ENCODE assay signal across 20 cellular contexts in genomic region chr14:68482772-68483395, GRCh38.
A peak's percentile ranks its signal among the peaks of the same experiment; 100 is the strongest.
DNase-seq lines count a peak whose midpoint lies in the region; ATAC-seq, FAIRE-seq and TF ChIP-seq lines count a peak whose summit lies in the region.
"Had no signal": no experiment of that assay in that cellular context is flagged by ENCODE, and none has a peak within 500 bp of the region (broad histone marks: within the 10 kb centered on the region; RNA-seq: fewer than 3 reads in every experiment).

No MANE protein-coding gene starts in this region.

- peak overlapping the region; percentile 94 for H3K27ac Mint-ChIP-seq in CD4-positive, alpha-beta T cell
- H3K27ac Mint-ChIP-seq in endodermal cell = no peak overlapping the region

- H2BK5ac ChIP-seq in trophoblast cell (ENCODE audit: low read depth, low read length, poor library complexity) = no peak overlapping the region

- no peak overlapping the region for H3K23ac ChIP-seq in trophoblast cell (ENCODE audit: low read length)

- H3K9me3 Mint-ChIP-seq in CD4-positive, alpha-beta T cell = no peaks in the 10 kb centered on the region
- H3K9me3 Mint-ChIP-seq in endodermal cell = no peaks in the 10 kb centered on the region
- H3K9me3 Mint-ChIP-seq: naive B cell had no signal

- peaks cover 69% of the 10 kb centered on the region for H3K4me1 Mint-ChIP-seq in CD4-positive, alpha-beta T cell (ENCODE audit: low read depth)
- H3K4me1 Mint-ChIP-seq in endodermal cell = peaks cover 51% of the 10 kb centered on the region

- H3K14ac ChIP-seq in trophoblast cell (ENCODE audit: low read length) = no peak overlapping the region

- DNase-seq in CD4-positive, alpha-beta T cell = no peak
- no peak for DNase-seq in HTR-8/SVneo (ENCODE audit: insufficient read length, low spot score)
- peak; percentile 1 for DNase-seq in endodermal cell
- no peak for DNase-seq in trophoblast cell
- no peak for DNase-seq in KG1 (lab: John Stamatoyannopoulos, UW)
- no peak for DNase-seq in globus pallidus (ENCODE audit: low spot score)
- DNase-seq in NCI-H1105 (lab: John Stamatoyannopoulos, UW) = no peak
- DNase-seq: activated CD4-positive, alpha-beta T cell treated with anti-CD3 and anti-CD28 coated beads for 48 hours; activated CD8-positive, alpha-beta memory T cell treated with anti-CD3 and anti-CD28 coated beads, Interleukin-2, amount 50 U/mL, for 48 hours; activated gamma-delta T cell treated with Interleukin-2 at 50 U/mL for 16 hours; GOT3; hippocampal formation; naive B cell; NCI-H1105 treated with DMSO at 0.1 percent for 48 hours; NCI-H2081 treated with DMSO at 0.1 percent for 48 hours; NCI-H510A; stimulated activated CD4-positive, alpha-beta T cell treated with anti-CD3 and anti-CD28 coated beads, Interleukin-2, amount 100 ng/mL, for 48 hours had no signal

- FAIRE-seq in HTR-8/SVneo (lab: Jason Lieb, UNC) = peak; percentile 85
- FAIRE-seq: endometrium had no signal

- TF ChIP-seq CTCF in CD4-positive, alpha-beta T cell (IDR thresholded peaks at IDR 0.05) = no peak
- no peak for TF ChIP-seq CTCF in endodermal cell (conservative IDR thresholded peaks at IDR 0.05)

- H3K27me3 Mint-ChIP-seq in CD4-positive, alpha-beta T cell = no peaks in the 10 kb centered on the region
- H3K27me3 Mint-ChIP-seq in endodermal cell (ENCODE audit: insufficient read depth) = peaks cover 10% of the 10 kb centered on the region
- H3K27me3 Mint-ChIP-seq: naive B cell, progenitor cell of endocrine pancreas had no signal

- H3K79me1 ChIP-seq in trophoblast cell (ENCODE audit: low read length) = peaks cover 44% of the 10 kb centered on the region

- peak overlapping the region; percentile 34 for H3K27ac ChIP-seq in CD4-positive, alpha-beta T cell (ENCODE audit: low read depth, low read length)
- H3K27ac ChIP-seq in endodermal cell (ENCODE audit: low read depth, low read length) = no peak overlapping the region
- peak overlapping the region; percentile 51 for H3K27ac ChIP-seq in trophoblast cell (ENCODE audit: low read depth, low read length)

- H2AK5ac ChIP-seq in trophoblast cell (ENCODE audit: low read length) = no peak overlapping the region

- no peak overlapping the region for H2AFZ ChIP-seq in trophoblast cell (ENCODE audit: insufficient read depth, low read length, poor library complexity)

- CTCF ChIA-PET in CD4-positive, alpha-beta T cell (lab: Charles Lee) = interaction anchor here (1.3 to 1.5 kb wide), 2 partner anchors 25 to 306 kb away, joined by 3 to 9 read pairs; no protein-coding TSS in a partner anchor

- H3K4me3 Mint-ChIP-seq in CD4-positive, alpha-beta T cell = peak overlapping the region; percentile 35
- no peak overlapping the region for H3K4me3 Mint-ChIP-seq in endodermal cell

- no peak overlapping the region for H4K12ac ChIP-seq in trophoblast cell (ENCODE audit: low read depth, low read length)

- H3K18ac ChIP-seq in trophoblast cell (ENCODE audit: low read length) = no peak overlapping the region

- no peaks in the 10 kb centered on the region for H3K9me3 ChIP-seq in CD4-positive, alpha-beta T cell (ENCODE audit: control insufficient read depth, low read length)
- no peaks in the 10 kb centered on the region for H3K9me3 ChIP-seq in endodermal cell (ENCODE audit: control insufficient read depth, low read length)
- no peaks in the 10 kb centered on the region for H3K9me3 ChIP-seq in trophoblast cell (ENCODE audit: insufficient read depth, low read depth, low read length)

- no peak overlapping the region for H4K8ac ChIP-seq in trophoblast cell (ENCODE audit: low read depth, low read length)

- H3K9ac ChIP-seq in endodermal cell (ENCODE audit: extremely low read depth, low read length, poor library complexity, severe bottlenecking) = no peak overlapping the region
- no peak overlapping the region for H3K9ac ChIP-seq in trophoblast cell (ENCODE audit: low read length)

- H3K27me3 ChIP-seq in CD4-positive, alpha-beta T cell (ENCODE audit: control insufficient read depth, insufficient read depth, low read length) = no peaks in the 10 kb centered on the region
- H3K27me3 ChIP-seq in endodermal cell (ENCODE audit: control insufficient read depth, insufficient read depth, low read length, poor library complexity, severe bottlenecking) (no peaks in the 10 kb centered on the region), trophoblast cell (ENCODE audit: insufficient read depth, low read length) (no peaks in the 10 kb centered on the region)

- no peaks in the 10 kb centered on the region for H3K36me3 ChIP-seq in endodermal cell (ENCODE audit: control insufficient read depth, insufficient read depth, low read length)
- no peaks in the 10 kb centered on the region for H3K36me3 ChIP-seq in trophoblast cell (ENCODE audit: control insufficient read depth in 1 of 2, insufficient read depth in 2 of 2, low read length in 2 of 2)

- peak overlapping the region; percentile 1 for H2BK120ac ChIP-seq in trophoblast cell (ENCODE audit: insufficient read depth, low read length, poor library complexity)

- POLR2A ChIA-PET in CD4-positive, alpha-beta T cell (lab: Charles Lee) = interaction anchor here (0.8 to 3.6 kb wide), 9 partner anchors 12 to 333 kb away, joined by 3 to 52 read pairs (median 7); partner anchors contain the start of gene ZFP36L1

- H3K4me3 ChIP-seq in endodermal cell (ENCODE audit: low read length) = no peak overlapping the region
- H3K4me3 ChIP-seq in trophoblast cell (ENCODE audit: low read depth, low read length) = no peak overlapping the region
- H3K4me3 ChIP-seq: lung had no signal

- 100% methylated on average over 1 of the region's 1 CpG; no CpG with 5 or more reads in 1 of the 2 experiments for WGBS in endodermal cell (ENCODE audit: insufficient coverage in 1 of 2, insufficient read length in 1 of 2), 2 experiments
- WGBS in trophoblast cell (ENCODE audit: extremely low coverage, insufficient coverage, insufficient read length) = no CpG with 5 or more reads among the region's 1 CpG

- H3K4me1 ChIP-seq in endodermal cell (ENCODE audit: control insufficient read depth, insufficient read depth, low read length) (peaks cover 8% of the 10 kb centered on the region), trophoblast cell (ENCODE audit: control insufficient read depth in 1 of 2, insufficient read depth in 2 of 2, low read length in 2 of 2) (peaks cover 33 to 44% of the 10 kb centered on the region in 2 experiments)

- peak overlapping the region; percentile 1 for H2BK12ac ChIP-seq in trophoblast cell (ENCODE audit: low read length)

- intact Hi-C loops in CD4-positive, alpha-beta T cell (cut with DNase I, micrococcal nuclease) = no loop called here

- ATAC-seq in CD4-positive, alpha-beta T cell (ENCODE audit: poor library complexity) = no peak

- peak overlapping the region; percentile 28 for H4K91ac ChIP-seq in trophoblast cell (ENCODE audit: low read depth, low read length)

- no peaks in the 10 kb centered on the region for H3K36me3 Mint-ChIP-seq in CD4-positive, alpha-beta T cell (ENCODE audit: low read depth)
- H3K36me3 Mint-ChIP-seq in endodermal cell (ENCODE audit: low read depth) = no peaks in the 10 kb centered on the region
- H3K36me3 Mint-ChIP-seq: naive B cell had no signal

- H3K79me2 ChIP-seq in trophoblast cell (ENCODE audit: control insufficient read depth, insufficient read depth, low read length, poor library complexity) = peaks cover 6% of the 10 kb centered on the region

- no peak overlapping the region for H3K4me2 ChIP-seq in trophoblast cell (ENCODE audit: low read length)

- H3K4ac ChIP-seq in trophoblast cell (ENCODE audit: low read depth, low read length) = no peak overlapping the region
